ENCODE assay signal across 8 cellular contexts in the genomic region with DNA sequence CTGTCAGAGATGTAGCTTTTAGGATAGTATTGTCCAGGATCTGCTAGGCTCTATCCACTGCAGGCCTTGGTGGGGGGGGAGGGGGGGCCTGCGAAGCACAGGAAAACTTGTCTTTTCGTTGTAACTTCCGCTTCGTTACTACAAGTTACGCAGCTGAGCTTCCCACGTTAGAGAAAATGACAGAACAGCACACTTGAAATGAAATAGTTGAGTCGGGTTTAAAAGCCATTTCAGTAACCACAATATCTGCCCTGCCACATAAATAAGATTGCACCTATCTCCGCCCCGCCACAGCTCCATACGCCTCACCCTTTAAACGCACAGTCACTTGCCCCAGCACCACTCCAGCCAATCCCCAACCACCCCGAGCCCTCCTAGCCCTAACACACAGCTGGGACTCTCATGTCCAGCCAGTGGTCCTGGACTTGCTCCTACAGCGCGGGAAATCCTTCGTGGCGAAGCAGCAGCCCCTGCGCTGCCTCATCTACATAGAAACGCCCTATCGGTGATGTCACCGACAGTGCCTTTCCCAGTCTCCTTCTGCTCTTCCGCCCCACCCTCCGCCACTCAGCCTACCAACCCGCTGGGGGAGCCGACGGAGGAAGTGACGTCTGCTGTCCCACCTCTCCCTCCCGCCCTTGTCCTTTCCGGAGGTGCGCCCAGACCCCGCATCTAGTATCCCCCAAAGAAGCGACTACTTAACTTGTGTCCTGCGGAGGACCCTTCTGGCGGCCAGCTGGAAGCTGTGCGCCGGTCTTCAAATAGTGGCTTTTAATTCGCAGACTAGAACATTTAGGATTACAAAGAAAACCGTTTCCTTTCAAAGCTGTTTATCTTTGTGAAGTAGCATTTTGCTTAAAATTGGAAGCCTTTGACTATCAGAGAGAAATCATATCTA. TPM values are rescaled to one million over a fixed set of nuclear protein-coding genes. Genes with fewer than 3 reads are reported as not detected.
DNase-seq lines count a peak whose midpoint lies in the region; ATAC-seq and TF ChIP-seq lines count a peak whose summit lies in the region.
"Not testable (repeated sequence)": the region's sequence is repeated elsewhere in the genome, so short reads cannot be mapped to it uniquely, and the experiment has no call there.

No MANE protein-coding gene starts in this region.

- H3K27me3 Mint-ChIP-seq in activated CD8-positive, alpha-beta T cell treated with anti-CD3 and anti-CD28 coated beads for 36 hours, result not testable (repeated sequence)

- H3K4me3 ChIP-seq in dorsolateral prefrontal cortex, result peak overlapping the region in 58 of 59 donors; percentile 25 to 78 (median 58)

- H3K27ac ChIP-seq in dorsolateral prefrontal cortex (peak overlapping the region in 58 of 59 donors; percentile 80 to 99 (median 95)), layer of hippocampus (ENCODE audit: low read depth, low read length) (peak overlapping the region; percentile 86)

- not testable (repeated sequence) for TF ChIP-seq CTCF in AG09319 (IDR thresholded peaks at IDR 0.05; ENCODE audit: low read depth, low read length); activated CD8-positive, alpha-beta T cell treated with anti-CD3 and anti-CD28 coated beads for 36 hours (IDR thresholded peaks at IDR 0.05); dorsolateral prefrontal cortex (IDR thresholded peaks at IDR 0.05 in 54 of 56, conservative IDR thresholded peaks at IDR 0.05 in 2 of 56; ENCODE audit: low read depth in 1 of 56, partially characterized antibody in 56 of 56)

- DNase-seq in AG09319 (ENCODE audit: extremely low read depth, low read depth), result peak; percentile 37
- peak; percentile 84 for DNase-seq in NCI-H82 treated with DMSO at 0.1 percent for 48 hours (lab: John Stamatoyannopoulos, UW; ENCODE audit: unreplicated experiment)
- peak; percentile 71 for DNase-seq in activated CD8-positive, alpha-beta T cell treated with anti-CD3 and anti-CD28 coated beads for 36 hours
- DNase-seq in dorsolateral prefrontal cortex, result peak; percentile 28 to 87 (median 63)
- DNase-seq in stimulated activated CD4-positive, alpha-beta T cell treated with anti-CD3 and anti-CD28 coated beads, Interleukin-12 subunit alpha, Interleukin-12 subunit beta, amount 100 ng/mL, for 4 hours, result peak; percentile 70

- H3K36me3 Mint-ChIP-seq in activated CD8-positive, alpha-beta T cell treated with anti-CD3 and anti-CD28 coated beads for 36 hours (ENCODE audit: low read depth), result not testable (repeated sequence)

- H3K27me3 ChIP-seq in dorsolateral prefrontal cortex, result peaks cover 0 to 14% (median 0%) of the 10 kb centered on the region in 45 donors
- H3K27me3 ChIP-seq in layer of hippocampus (ENCODE audit: control insufficient read depth, insufficient read depth, low read length), result not testable (repeated sequence)

- H3K4me3 Mint-ChIP-seq in activated CD8-positive, alpha-beta T cell treated with anti-CD3 and anti-CD28 coated beads for 36 hours, result peak overlapping the region; percentile 77

- CTCF ChIA-PET in activated CD8-positive, alpha-beta T cell treated with anti-CD3 and anti-CD28 coated beads for 36 hours (lab: Charles Lee), result not testable (repeated sequence)

- intact Hi-C loops in activated CD8-positive, alpha-beta T cell treated with anti-CD3 and anti-CD28 coated beads for 36 hours (cut with micrococcal nuclease); dorsolateral prefrontal cortex (cut with DNase I): not testable (repeated sequence)

- POLR2A ChIA-PET in activated CD8-positive, alpha-beta T cell treated with anti-CD3 and anti-CD28 coated beads for 36 hours (lab: Charles Lee), result interaction anchor here (0.6 to 1.2 kb wide), 3 partner anchors 134 to 1841 kb away, joined by 3 to 15 read pairs (median 4); no protein-coding TSS in a partner anchor

- H3K27ac Mint-ChIP-seq in activated CD8-positive, alpha-beta T cell treated with anti-CD3 and anti-CD28 coated beads for 36 hours, result peak overlapping the region; percentile 100

- H3K9me3 Mint-ChIP-seq in activated CD8-positive, alpha-beta T cell treated with anti-CD3 and anti-CD28 coated beads for 36 hours, result not testable (repeated sequence)

- ATAC-seq in GM19025 (IDR thresholded peaks at IDR 0.05; ENCODE audit: low read depth, unreplicated experiment) (peak; percentile 90), HG03135 (IDR thresholded peaks at IDR 0.05; ENCODE audit: unreplicated experiment) (peak; percentile 96)
- peak; percentile 83 for ATAC-seq in activated CD8-positive, alpha-beta T cell treated with anti-CD3 and anti-CD28 coated beads for 36 hours

- H3K4me1 Mint-ChIP-seq in activated CD8-positive, alpha-beta T cell treated with anti-CD3 and anti-CD28 coated beads for 36 hours (ENCODE audit: low read depth), result peaks cover 26% of the 10 kb centered on the region

RNA-seq across cellular contexts. Expression of gene PPIAL4F, which starts 46.2 kb away (rescaled TPM):
- not detected for total RNA-seq in activated CD8-positive, alpha-beta T cell treated with anti-CD3 and anti-CD28 coated beads for 36 hours
- total RNA-seq in dorsolateral prefrontal cortex, result 1 to 10 TPM in 8 of 120 experiments, under 1 TPM in 2, not detected in 110; 0.85 to 3.5 (median 1.4) TPM

Comparison
In these comparisons a context has a peak if more than half of its experiments do, and no peak if none do; other contexts are left out.
1. Peak in every context shown above with its lines: DNase-seq, ATAC-seq, H3K4me3 ChIP-seq and H3K27ac ChIP-seq.